Comparison of ENCODE assay signal across 8 cellular contexts in genomic region chr1:154974086-154974807, GRCh38. TPM values are rescaled to one million over a fixed set of nuclear protein-coding genes. Genes with fewer than 3 reads are reported as not detected.
DNase-seq lines count a peak whose midpoint lies in the region; TF ChIP-seq lines count a peak whose summit lies in the region.

Gene CKS1B (plus strand): TSS chr1:154974681. CDS start chr1:154974746, 65 bp downstream.

- H3K27me3 Mint-ChIP-seq in HFFc6 (ENCODE audit: insufficient read depth), result peaks cover 3% of the 10 kb centered on the region
- no peaks in the 10 kb centered on the region for H3K27me3 Mint-ChIP-seq in activated naive CD4-positive, alpha-beta T cell treated with anti-CD3 and anti-CD28 coated beads, Interleukin-2, amount 10 ng/mL, durations not matched to agents 7 days and 5 days

- TF ChIP-seq POLR2A in suprapubic skin (IDR thresholded peaks at IDR 0.05), result no peak

- DNase-seq in GM06990 (ENCODE audit: extremely low read depth, insufficient read length) (peak; percentile 94), HFFc6 (peak; percentile 100), NAMALWA (ENCODE audit: low spot score) (peak; percentile 100), SK-MEL-5 (ENCODE audit: low read depth, low spot score) (peak; percentile 100), globus pallidus (ENCODE audit: low spot score) (peak; percentile 100), nucleus accumbens (lab: John Stamatoyannopoulos, UW) (peak; percentile 89 to 100 (median 98)), suprapubic skin (ENCODE audit: low spot score in 2 of 2) (peak; percentile 99)
- DNase-seq in activated naive CD4-positive, alpha-beta T cell treated with anti-CD3 and anti-CD28 coated beads, Interleukin-2, amount 10 ng/mL, durations not matched to agents 7 days and 5 days, result peak; percentile 97

- no peak within 1 kb of the TSS for H3K4me3 Mint-ChIP-seq in HFFc6
- H3K4me3 Mint-ChIP-seq in activated naive CD4-positive, alpha-beta T cell treated with anti-CD3 and anti-CD28 coated beads, Interleukin-2, amount 10 ng/mL, durations not matched to agents 7 days and 5 days, result no peak within 1 kb of the TSS

- H3K4me1 Mint-ChIP-seq in HFFc6 (ENCODE audit: low read depth), result peaks cover 6% of the 10 kb centered on the region
- peaks cover 31% of the 10 kb centered on the region for H3K4me1 Mint-ChIP-seq in activated naive CD4-positive, alpha-beta T cell treated with anti-CD3 and anti-CD28 coated beads, Interleukin-2, amount 10 ng/mL, durations not matched to agents 7 days and 5 days

- H3K9me3 ChIP-seq in suprapubic skin, result no peaks in the 10 kb centered on the region

- H3K36me3 Mint-ChIP-seq in HFFc6 (ENCODE audit: low read depth), result peaks cover 21% of the 10 kb centered on the region
- peaks cover 38% of the 10 kb centered on the region for H3K36me3 Mint-ChIP-seq in activated naive CD4-positive, alpha-beta T cell treated with anti-CD3 and anti-CD28 coated beads, Interleukin-2, amount 10 ng/mL, durations not matched to agents 7 days and 5 days

- H3K9me3 Mint-ChIP-seq in HFFc6, result no peaks in the 10 kb centered on the region
- H3K9me3 Mint-ChIP-seq in activated naive CD4-positive, alpha-beta T cell treated with anti-CD3 and anti-CD28 coated beads, Interleukin-2, amount 10 ng/mL, durations not matched to agents 7 days and 5 days, result no peaks in the 10 kb centered on the region

- TF ChIP-seq CTCF in GM06990 (IDR thresholded peaks at IDR 0.05; ENCODE audit: insufficient read depth, low read length, poor library complexity, severe bottlenecking) (no peak), HFFc6 (IDR thresholded peaks at IDR 0.05) (no peak), suprapubic skin (IDR thresholded peaks at IDR 0.05) (no peak)

- CTCF ChIA-PET in activated naive CD4-positive, alpha-beta T cell treated with anti-CD3 and anti-CD28 coated beads, Interleukin-2, amount 10 ng/mL, durations not matched to agents 7 days and 5 days (lab: Charles Lee), result interaction anchor here (0.6 to 1.5 kb wide), 9 partner anchors 13 to 199 kb away, joined by 3 to 7 read pairs (median 3); partner anchors contain the start of genes ADAM15, KRTCAP2, PBXIP1 and PYGO2

- 1% methylated on average over 36 of the region's 49 CpGs for WGBS in suprapubic skin

- in situ Hi-C loops in SK-MEL-5 (cut with HindIII; ENCODE audit: low pct_unique_long_range_greater_than_20kb, low sequenced_read_pairs), result no loop called here

- no peak for TF ChIP-seq EP300 in suprapubic skin (IDR thresholded peaks at IDR 0.05)

- H3K4me3 ChIP-seq in GM06990 (replicated peaks; ENCODE audit: low read depth, low read length) (peak within 1 kb of the TSS; percentile 68), suprapubic skin (peak within 1 kb of the TSS; percentile 73)

- no peak within 1 kb of the TSS for H3K27ac Mint-ChIP-seq in HFFc6
- no peak within 1 kb of the TSS for H3K27ac Mint-ChIP-seq in activated naive CD4-positive, alpha-beta T cell treated with anti-CD3 and anti-CD28 coated beads, Interleukin-2, amount 10 ng/mL, durations not matched to agents 7 days and 5 days

- H3K27me3 ChIP-seq in GM06990 (replicated peaks; ENCODE audit: control insufficient read depth, insufficient read depth, low read length) (no peaks in the 10 kb centered on the region), suprapubic skin (no peaks in the 10 kb centered on the region)

- H3K36me3 ChIP-seq in GM06990 (ENCODE audit: control insufficient read depth, insufficient read depth, low read length) (peaks cover 2% of the 10 kb centered on the region), suprapubic skin (no peaks in the 10 kb centered on the region)

- H3K27ac ChIP-seq in suprapubic skin, result peak within 1 kb of the TSS; percentile 97

- H3K4me1 ChIP-seq in suprapubic skin, result peaks cover 71% of the 10 kb centered on the region

RNA-seq across cellular contexts. Expression of gene CKS1B, which starts in this region (rescaled TPM):
- 100 to 1,000 TPM in 3 of 6 experiments, 10 to 100 TPM in 3; 52.7 to 111 (median 98.8) TPM for total RNA-seq in HFFc6 (2021; fragmentation: NEBNext Ultra II Directional; extraction: Animal tissue kit (Norgen Biotek cat#: 25700))
- total RNA-seq in SK-MEL-5 (2014; rRNA removed; shearing (Covaris generic)), result 122 and 157 TPM in 2 replicates
- polyA plus RNA-seq in SK-MEL-5 (2015; cell fraction: cytosol; rRNA removed), result 114 and 176 TPM in 2 replicates
- 45.6 and 61.6 TPM in 2 replicates for polyA plus RNA-seq in SK-MEL-5 (2015; cell fraction: nucleus; rRNA removed)
- 10 to 100 TPM; 37.8 to 55.4 (median 49.7) TPM for total RNA-seq in suprapubic skin

Comparison
In these comparisons a context has a peak if more than half of its experiments do, and no peak if none do; other contexts are left out.
1. Peak in every context shown above with its lines: DNase-seq, H3K4me3 ChIP-seq and H3K27ac ChIP-seq.